ENCODE assay signal across 5 cellular contexts in the genomic region with DNA sequence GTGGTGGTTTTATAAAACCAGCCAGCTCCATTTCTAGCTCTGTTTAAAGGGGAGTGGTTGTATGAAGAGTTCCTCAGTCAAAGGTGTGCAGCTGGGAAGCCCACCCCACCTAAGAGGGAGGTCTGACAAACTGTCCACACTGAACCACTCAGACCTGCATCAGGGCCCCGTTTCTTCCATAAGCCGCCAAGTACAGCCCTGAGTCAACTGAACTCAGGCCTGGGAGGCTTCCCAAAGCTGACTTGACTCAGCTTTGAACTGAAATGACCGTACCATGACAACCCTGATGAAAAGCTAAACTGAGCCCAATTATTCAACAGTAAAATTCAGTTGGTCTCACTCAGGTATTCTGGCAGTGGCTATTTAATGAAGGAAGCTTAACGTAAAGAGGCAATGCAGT.
A peak's percentile ranks its signal among the peaks of the same experiment; 100 is the strongest.
DNase-seq lines count a peak whose midpoint lies in the region; ATAC-seq and TF ChIP-seq lines count a peak whose summit lies in the region.
"Not testable (repeated sequence)": the region's sequence is repeated elsewhere in the genome, so short reads cannot be mapped to it uniquely, and the experiment has no call there.

No MANE protein-coding gene starts in this region.

- not testable (repeated sequence) for TF ChIP-seq POLR2A in gastrocnemius medialis (IDR thresholded peaks at IDR 0.05)

- not testable (repeated sequence) for H3K36me3 Mint-ChIP-seq in activated CD4-positive, alpha-beta T cell treated with anti-CD3 and anti-CD28 coated beads for 36 hours (ENCODE audit: low read depth); activated T-cell treated with anti-CD3 and anti-CD28 coated beads, Interleukin-2, amount 50 U/mL, for 72 hours (ENCODE audit: insufficient read depth in 2 of 2); stimulated activated effector memory CD8-positive, alpha-beta T cell treated with anti-CD3 and anti-CD28 coated beads, Interleukin-12 subunit alpha, Interleukin-12 subunit beta, amount 100 ng/mL, for 72 hours

- TF ChIP-seq CTCF in psoas muscle (IDR thresholded peaks at IDR 0.05); gastrocnemius medialis (IDR thresholded peaks at IDR 0.05 in 4 of 5, conservative IDR thresholded peaks at IDR 0.05 in 1 of 5): not testable (repeated sequence)

- H3K36me3 ChIP-seq in psoas muscle (ENCODE audit: insufficient read depth in 1 of 2, low read depth in 1 of 2); gastrocnemius medialis: not testable (repeated sequence)

- H3K9me3 ChIP-seq in psoas muscle, gastrocnemius medialis: not testable (repeated sequence)

- not testable (repeated sequence) for H3K27me3 ChIP-seq in psoas muscle (ENCODE audit: insufficient read depth in 3 of 3, low read length in 2 of 3); gastrocnemius medialis

- WGBS in psoas muscle, 3 donors, result no CpG with 5 or more reads among the region's 4 CpGs

- in situ Hi-C loops in gastrocnemius medialis (cut with MboI; ENCODE audit: low sequenced_read_pairs in 4 of 4), result not testable (repeated sequence)

- not testable (repeated sequence) for DNase-seq in activated CD4-positive, alpha-beta T cell treated with anti-CD3 and anti-CD28 coated beads for 36 hours; activated T-cell treated with anti-CD3 and anti-CD28 coated beads, Interleukin-2, amount 50 U/mL, for 72 hours; psoas muscle; gastrocnemius medialis; stimulated activated effector memory CD8-positive, alpha-beta T cell treated with anti-CD3 and anti-CD28 coated beads, Interleukin-12 subunit alpha, Interleukin-12 subunit beta, amount 100 ng/mL, for 72 hours (ENCODE audit: low spot score in 2 of 2)

- POLR2A ChIA-PET in activated CD4-positive, alpha-beta T cell treated with anti-CD3 and anti-CD28 coated beads for 36 hours (lab: Charles Lee), result not testable (repeated sequence)

- not testable (repeated sequence) for H3K27ac ChIP-seq in psoas muscle, gastrocnemius medialis

- not testable (repeated sequence) for H3K4me3 Mint-ChIP-seq in activated CD4-positive, alpha-beta T cell treated with anti-CD3 and anti-CD28 coated beads for 36 hours; activated T-cell treated with anti-CD3 and anti-CD28 coated beads, Interleukin-2, amount 50 U/mL, for 72 hours; stimulated activated effector memory CD8-positive, alpha-beta T cell treated with anti-CD3 and anti-CD28 coated beads, Interleukin-12 subunit alpha, Interleukin-12 subunit beta, amount 100 ng/mL, for 72 hours

- not testable (repeated sequence) for H3K4me1 Mint-ChIP-seq in activated CD4-positive, alpha-beta T cell treated with anti-CD3 and anti-CD28 coated beads for 36 hours; activated T-cell treated with anti-CD3 and anti-CD28 coated beads, Interleukin-2, amount 50 U/mL, for 72 hours (ENCODE audit: low read depth); stimulated activated effector memory CD8-positive, alpha-beta T cell treated with anti-CD3 and anti-CD28 coated beads, Interleukin-12 subunit alpha, Interleukin-12 subunit beta, amount 100 ng/mL, for 72 hours

- CTCF ChIA-PET in activated CD4-positive, alpha-beta T cell treated with anti-CD3 and anti-CD28 coated beads for 36 hours (lab: Charles Lee), result not testable (repeated sequence)

- ATAC-seq in activated CD4-positive, alpha-beta T cell treated with anti-CD3 and anti-CD28 coated beads for 36 hours, result peak; percentile 34
- ATAC-seq in activated T-cell treated with anti-CD3 and anti-CD28 coated beads, Interleukin-2, amount 50 U/mL, for 72 hours (replicated peaks in 1 of 2), result peak; percentile 55 to 75
- ATAC-seq in psoas muscle (peak; percentile 34 to 79 (median 75)), gastrocnemius medialis (peak; percentile 48 to 53)
- ATAC-seq in stimulated activated effector memory CD8-positive, alpha-beta T cell treated with anti-CD3 and anti-CD28 coated beads, Interleukin-12 subunit alpha, Interleukin-12 subunit beta, amount 100 ng/mL, for 72 hours, result peak; percentile 72

- not testable (repeated sequence) for H3K4me1 ChIP-seq in psoas muscle, gastrocnemius medialis

- H3K27ac Mint-ChIP-seq in activated CD4-positive, alpha-beta T cell treated with anti-CD3 and anti-CD28 coated beads for 36 hours; activated T-cell treated with anti-CD3 and anti-CD28 coated beads, Interleukin-2, amount 50 U/mL, for 72 hours; stimulated activated effector memory CD8-positive, alpha-beta T cell treated with anti-CD3 and anti-CD28 coated beads, Interleukin-12 subunit alpha, Interleukin-12 subunit beta, amount 100 ng/mL, for 72 hours: not testable (repeated sequence)

- H3K4me3 ChIP-seq in psoas muscle, gastrocnemius medialis: not testable (repeated sequence)

- H3K9me3 Mint-ChIP-seq in activated CD4-positive, alpha-beta T cell treated with anti-CD3 and anti-CD28 coated beads for 36 hours (ENCODE audit: low read depth); activated T-cell treated with anti-CD3 and anti-CD28 coated beads, Interleukin-2, amount 50 U/mL, for 72 hours; stimulated activated effector memory CD8-positive, alpha-beta T cell treated with anti-CD3 and anti-CD28 coated beads, Interleukin-12 subunit alpha, Interleukin-12 subunit beta, amount 100 ng/mL, for 72 hours: not testable (repeated sequence)

- H3K27me3 Mint-ChIP-seq in activated CD4-positive, alpha-beta T cell treated with anti-CD3 and anti-CD28 coated beads for 36 hours; activated T-cell treated with anti-CD3 and anti-CD28 coated beads, Interleukin-2, amount 50 U/mL, for 72 hours (ENCODE audit: low read depth): not testable (repeated sequence)

- intact Hi-C loops in activated CD4-positive, alpha-beta T cell treated with anti-CD3 and anti-CD28 coated beads for 36 hours (cut with DNase I, micrococcal nuclease); psoas muscle (cut with DNase I); gastrocnemius medialis (cut with DNase I; ENCODE audit: low total_unique reads): not testable (repeated sequence)
